8 cellular contexts compared by ENCODE assay signal in the genomic region with DNA sequence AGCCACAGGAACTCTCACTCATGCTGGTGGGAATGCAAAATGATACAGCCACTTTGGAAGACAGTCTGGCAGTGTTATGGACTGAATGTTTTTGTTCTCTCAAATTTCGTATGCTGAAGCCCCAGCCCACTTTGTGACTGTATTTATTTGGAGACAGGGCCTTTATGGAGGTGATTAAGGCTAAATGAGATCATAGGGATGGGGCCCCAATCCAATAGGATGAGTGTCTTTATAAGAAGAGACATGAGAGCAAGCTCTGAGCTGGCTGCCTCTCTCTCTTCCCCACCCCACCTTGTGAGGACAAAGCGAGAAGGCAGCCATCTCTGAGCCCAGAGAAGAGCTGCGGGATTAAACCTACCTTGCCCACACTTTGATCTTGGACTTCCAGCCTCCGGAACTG.
"Had no signal": no experiment of that assay in that cellular context is flagged by ENCODE, and none has a peak within 500 bp of the region (broad histone marks: within the 10 kb centered on the region; RNA-seq: fewer than 3 reads in every experiment).

No MANE protein-coding gene starts in this region.

- DNase-seq: GDM1, GF-D8 had no signal

- H3K4me3 ChIP-seq: GM12878 had no signal

- ATAC-seq: GM12878 had no signal

- FAIRE-seq: G401.6, GM12878, GM12891, GM12892, GM18507, GM19239 had no signal
